Comparison of ENCODE assay signal across 10 cellular contexts in genomic region chr5:99037668-99038067, GRCh38.
DNase-seq lines count a peak whose midpoint lies in the region; ATAC-seq, FAIRE-seq and TF ChIP-seq lines count a peak whose summit lies in the region.
"Had no signal": no experiment of that assay in that cellular context is flagged by ENCODE, and none has a peak within 500 bp of the region (broad histone marks: within the 10 kb centered on the region; RNA-seq: fewer than 3 reads in every experiment).

No MANE protein-coding gene starts in this region.

- no peaks in the 10 kb centered on the region for H3K36me3 Mint-ChIP-seq in stimulated activated effector memory CD8-positive, alpha-beta T cell treated with anti-CD3 and anti-CD28 coated beads, Interleukin-12 subunit alpha, Interleukin-12 subunit beta, amount 100 ng/mL, for 72 hours

- no peaks in the 10 kb centered on the region for H3K27me3 ChIP-seq in bronchial epithelial cell (ENCODE audit: control insufficient read depth, insufficient read depth, low read length)
- H3K27me3 ChIP-seq: BE2C had no signal

- peak overlapping the region; percentile 82 for H3K27ac Mint-ChIP-seq in stimulated activated effector memory CD8-positive, alpha-beta T cell treated with anti-CD3 and anti-CD28 coated beads, Interleukin-12 subunit alpha, Interleukin-12 subunit beta, amount 100 ng/mL, for 72 hours

- peaks cover 44% of the 10 kb centered on the region for H3K4me1 Mint-ChIP-seq in stimulated activated effector memory CD8-positive, alpha-beta T cell treated with anti-CD3 and anti-CD28 coated beads, Interleukin-12 subunit alpha, Interleukin-12 subunit beta, amount 100 ng/mL, for 72 hours

- peaks cover 26% of the 10 kb centered on the region for H3K9me3 Mint-ChIP-seq in stimulated activated effector memory CD8-positive, alpha-beta T cell treated with anti-CD3 and anti-CD28 coated beads, Interleukin-12 subunit alpha, Interleukin-12 subunit beta, amount 100 ng/mL, for 72 hours

- DNase-seq in activated gamma-delta T cell treated with Interleukin-2 at 50 U/mL for 16 hours (peak; percentile 71), activated gamma-delta T cell (lab: John Stamatoyannopoulos, UW) (no peak), T-helper 2 cell (peak in 4 of 5 experiments; percentile 2 to 93 (median 54)), bronchial epithelial cell (ENCODE audit: low read depth) (peak; percentile 33), 8988T (no peak), cortex of kidney (lab: John Stamatoyannopoulos, UW) (no peak)
- DNase-seq in stimulated activated effector memory CD8-positive, alpha-beta T cell treated with anti-CD3 and anti-CD28 coated beads, Interleukin-12 subunit alpha, Interleukin-12 subunit beta, amount 100 ng/mL, for 72 hours (ENCODE audit: low spot score in 2 of 2): peak in 1 of 2 donors; percentile 8
- DNase-seq: BE2C had no signal

- no peak overlapping the region for H3K4me3 ChIP-seq in bronchial epithelial cell (ENCODE audit: low read depth, low read length)

- no peak for TF ChIP-seq CTCF in bronchial epithelial cell (IDR thresholded peaks at IDR 0.05; ENCODE audit: insufficient read depth, low read length, severe bottlenecking)

- no peaks in the 10 kb centered on the region for H3K36me3 ChIP-seq in bronchial epithelial cell (ENCODE audit: control insufficient read depth, insufficient read depth, low read length)
- H3K36me3 ChIP-seq: BE2C had no signal

- H3K4me3 Mint-ChIP-seq in stimulated activated effector memory CD8-positive, alpha-beta T cell treated with anti-CD3 and anti-CD28 coated beads, Interleukin-12 subunit alpha, Interleukin-12 subunit beta, amount 100 ng/mL, for 72 hours: peak overlapping the region; percentile 6

- FAIRE-seq in bronchial epithelial cell (lab: Jason Lieb, UNC): no peak
- FAIRE-seq: islet of Langerhans had no signal

- peak; percentile 60 for ATAC-seq in stimulated activated effector memory CD8-positive, alpha-beta T cell treated with anti-CD3 and anti-CD28 coated beads, Interleukin-12 subunit alpha, Interleukin-12 subunit beta, amount 100 ng/mL, for 72 hours
- no peak for ATAC-seq in GM19452 (IDR thresholded peaks at IDR 0.05; ENCODE audit: unreplicated experiment)

Comparison
In these comparisons a context has a peak if more than half of its experiments do, and no peak if none do; other contexts are left out.
1. DNase-seq: peak in activated gamma-delta T cell treated with Interleukin-2 at 50 U/mL for 16 hours (single experiment), T-helper 2 cell (4 of 5) and bronchial epithelial cell (single experiment); none in activated gamma-delta T cell (single experiment), 8988T (single experiment) and cortex of kidney (single experiment).